In the genomic region with DNA sequence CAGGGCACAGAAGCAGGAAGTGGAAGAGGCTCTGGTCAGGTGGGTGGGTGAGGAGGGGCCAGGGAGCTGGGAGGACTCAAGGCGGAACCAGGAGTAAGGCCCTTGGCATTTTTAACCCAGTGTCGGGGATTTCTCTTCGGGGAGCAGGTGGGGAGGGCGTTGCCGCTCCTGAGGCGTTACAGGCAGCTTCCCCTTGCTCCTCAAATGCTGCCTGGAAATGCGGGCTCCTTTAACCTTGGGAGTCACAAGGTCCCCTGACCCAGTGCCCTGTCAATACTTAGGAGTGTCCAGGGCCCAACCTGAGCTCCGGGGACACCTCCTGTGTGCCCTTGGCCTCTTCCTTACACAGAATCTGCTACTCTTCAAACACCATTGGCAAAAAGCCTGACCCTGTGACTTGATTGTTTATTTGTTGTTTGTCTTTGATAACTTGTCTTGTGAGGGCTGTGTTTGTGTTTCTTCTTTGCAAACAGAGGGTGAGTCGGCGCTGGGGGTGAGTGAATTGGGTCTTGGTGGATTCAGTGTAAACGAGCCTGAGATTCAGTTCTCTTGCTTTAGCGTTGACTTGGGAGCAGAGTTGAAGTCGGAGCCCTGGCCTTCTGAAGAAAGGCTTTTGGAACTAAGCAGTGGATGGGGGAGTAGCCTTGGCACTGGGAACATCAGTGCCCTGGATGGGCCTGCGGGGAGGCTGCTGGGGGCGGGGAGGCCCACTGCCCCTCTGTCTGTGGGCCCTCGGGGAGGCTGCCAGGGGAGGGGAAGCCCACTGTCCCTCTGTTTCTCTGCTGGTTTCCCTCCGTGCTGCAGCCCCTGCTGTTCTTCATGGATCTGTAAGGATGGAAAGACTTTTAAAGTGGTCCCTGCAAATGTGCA, we compare ENCODE assay signal across 20 cellular contexts.
"Had no signal": no experiment of that assay in that cellular context is flagged by ENCODE, and none has a peak within 500 bp of the region (broad histone marks: within the 10 kb centered on the region; RNA-seq: fewer than 3 reads in every experiment).

No MANE protein-coding gene starts in this region.

- H3K9me3 Mint-ChIP-seq: activated T-helper 1 cell treated with anti-CD3 and anti-CD28 coated beads, Interleukin-12 subunit alpha, Interleukin-12 subunit beta, Interleukin-2, Interleukin-4 antibody, amounts not matched to agents 30 ng/mL and 10 ng/mL and 1 ng/mL, durations not matched to agents 14 hours and 24 hours and 36 hours; central memory CD8-positive, alpha-beta T cell; stimulated activated effector memory CD8-positive, alpha-beta T cell treated with anti-CD3 and anti-CD28 coated beads, Interleukin-12 subunit alpha, Interleukin-12 subunit beta, amount 100 ng/mL, for 72 hours; stimulated activated naive CD8-positive, alpha-beta T cell treated with anti-CD3 and anti-CD28 coated beads, Interleukin-15, amount 100 ng/mL, for 72 hours; T-helper 1 cell treated with Interleukin-12 subunit alpha and Interleukin-12 subunit beta and Interleukin-4 antibody, amounts not matched to agents 30 μg/mL and 1 μg/mL, for 36 hours; WTC11 had no signal

- H3K27ac Mint-ChIP-seq: activated T-helper 1 cell treated with anti-CD3 and anti-CD28 coated beads, Interleukin-12 subunit alpha, Interleukin-12 subunit beta, Interleukin-2, Interleukin-4 antibody, amounts not matched to agents 30 ng/mL and 10 ng/mL and 1 ng/mL, durations not matched to agents 14 hours and 24 hours and 36 hours; stimulated activated effector memory CD8-positive, alpha-beta T cell treated with anti-CD3 and anti-CD28 coated beads, Interleukin-12 subunit alpha, Interleukin-12 subunit beta, amount 100 ng/mL, for 72 hours; stimulated activated naive CD8-positive, alpha-beta T cell treated with anti-CD3 and anti-CD28 coated beads, Interleukin-15, amount 100 ng/mL, for 72 hours; T-helper 1 cell treated with Interleukin-12 subunit alpha and Interleukin-12 subunit beta and Interleukin-4 antibody, amounts not matched to agents 30 μg/mL and 1 μg/mL, for 36 hours; WTC11 had no signal

- DNase-seq: activated CD4-positive, alpha-beta T cell treated with anti-CD3 and anti-CD28 coated beads for 4 hours; activated CD4-positive, alpha-beta T cell treated with anti-CD3 and anti-CD28 coated beads, Interleukin-2, amount 50 U/mL, for 48 hours; activated gamma-delta T cell; activated naive CD4-positive, alpha-beta T cell treated with anti-CD3 and anti-CD28 coated beads, Interleukin-2, amount 50 U/mL, for 16 hours; heart left ventricle; left lung; stimulated activated CD4-positive, alpha-beta T cell treated with anti-CD3 and anti-CD28 coated beads, Interleukin-12 subunit alpha, Interleukin-12 subunit beta, amount 100 ng/mL, for 4 hours; stimulated activated naive CD8-positive, alpha-beta T cell treated with anti-CD3 and anti-CD28 coated beads, Interleukin-15, amount 100 ng/mL, for 72 hours; T1000 had no signal

- H3K9me3 ChIP-seq: gastroesophageal sphincter, heart left ventricle, left lung, prostate gland, tibial artery had no signal

- H3K27ac ChIP-seq: epithelial cell of prostate, prostate gland, tibial artery had no signal

- H3K4me1 ChIP-seq: gastroesophageal sphincter, heart left ventricle, left lung, prostate gland, tibial artery had no signal

- ATAC-seq: stimulated activated effector memory CD8-positive, alpha-beta T cell treated with anti-CD3 and anti-CD28 coated beads, Interleukin-12 subunit alpha, Interleukin-12 subunit beta, amount 100 ng/mL, for 72 hours; stimulated activated naive CD8-positive, alpha-beta T cell treated with anti-CD3 and anti-CD28 coated beads, Interleukin-15, amount 100 ng/mL, for 72 hours; WTC11 had no signal

- H3K4me1 Mint-ChIP-seq: central memory CD8-positive, alpha-beta T cell; stimulated activated effector memory CD8-positive, alpha-beta T cell treated with anti-CD3 and anti-CD28 coated beads, Interleukin-12 subunit alpha, Interleukin-12 subunit beta, amount 100 ng/mL, for 72 hours; stimulated activated naive CD8-positive, alpha-beta T cell treated with anti-CD3 and anti-CD28 coated beads, Interleukin-15, amount 100 ng/mL, for 72 hours had no signal

- FAIRE-seq: colon, keratinocyte had no signal

- H3K36me3 Mint-ChIP-seq: stimulated activated effector memory CD8-positive, alpha-beta T cell treated with anti-CD3 and anti-CD28 coated beads, Interleukin-12 subunit alpha, Interleukin-12 subunit beta, amount 100 ng/mL, for 72 hours; WTC11 had no signal

- H3K36me3 ChIP-seq: gastroesophageal sphincter, heart left ventricle, left lung, prostate gland, tibial artery had no signal

- H3K4me3 ChIP-seq: gastroesophageal sphincter, left lung, prostate gland, tibial artery had no signal

- H3K4me3 Mint-ChIP-seq: activated T-helper 1 cell treated with anti-CD3 and anti-CD28 coated beads, Interleukin-12 subunit alpha, Interleukin-12 subunit beta, Interleukin-2, Interleukin-4 antibody, amounts not matched to agents 30 ng/mL and 10 ng/mL and 1 ng/mL, durations not matched to agents 14 hours and 24 hours and 36 hours; central memory CD8-positive, alpha-beta T cell; stimulated activated effector memory CD8-positive, alpha-beta T cell treated with anti-CD3 and anti-CD28 coated beads, Interleukin-12 subunit alpha, Interleukin-12 subunit beta, amount 100 ng/mL, for 72 hours; stimulated activated naive CD8-positive, alpha-beta T cell treated with anti-CD3 and anti-CD28 coated beads, Interleukin-15, amount 100 ng/mL, for 72 hours; T-helper 1 cell treated with Interleukin-12 subunit alpha and Interleukin-12 subunit beta and Interleukin-4 antibody, amounts not matched to agents 30 μg/mL and 1 μg/mL, for 36 hours; WTC11 had no signal
